In the genomic region with DNA sequence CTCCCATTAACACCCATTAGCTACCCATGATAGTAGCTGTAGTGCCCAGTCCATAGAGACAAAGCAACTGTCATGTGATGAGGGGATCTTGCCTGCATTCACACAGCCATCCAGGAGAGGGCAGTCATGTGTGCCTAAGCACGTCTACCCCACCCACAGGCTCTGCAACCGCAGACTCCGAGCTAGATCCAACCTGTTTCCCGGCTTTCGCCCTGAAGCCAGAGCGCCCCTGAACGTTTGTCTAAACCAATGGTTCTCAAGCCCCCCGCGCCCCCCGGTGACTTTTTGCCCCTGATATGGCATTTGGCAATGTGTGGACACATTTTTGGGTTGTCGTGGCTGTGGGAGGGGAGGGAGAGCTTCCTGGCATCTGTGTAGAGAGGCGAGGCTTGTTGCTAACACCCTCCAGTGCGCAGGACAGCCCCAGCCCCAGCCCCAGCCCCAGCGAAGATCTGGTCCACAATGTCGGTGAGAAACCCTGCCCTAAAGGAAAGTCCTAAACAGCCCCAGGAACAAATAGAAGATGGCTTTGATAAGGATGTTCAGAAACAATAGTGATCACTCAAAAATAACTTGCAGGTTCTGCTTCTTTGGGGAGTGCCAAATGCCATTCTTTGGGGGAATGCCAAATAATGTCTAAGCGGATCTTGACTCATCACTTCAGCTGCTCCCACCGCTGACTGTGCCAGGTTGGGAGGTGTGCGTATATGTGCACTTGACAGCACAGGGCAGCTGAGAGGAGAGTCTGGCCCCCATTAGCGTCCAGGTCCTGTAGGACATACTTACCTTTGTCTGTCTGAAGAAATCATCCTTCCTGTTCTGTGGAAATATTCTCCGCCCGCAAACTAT, we compare ENCODE assay signal across 9 cellular contexts. TPM values are rescaled to one million over a fixed set of nuclear protein-coding genes. Genes with fewer than 3 reads are reported as not detected.
DNase-seq lines count a peak whose midpoint lies in the region; ATAC-seq lines count a peak whose summit lies in the region.
"Had no signal": no experiment of that assay in that cellular context is flagged by ENCODE, and none has a peak within 500 bp of the region (broad histone marks: within the 10 kb centered on the region; RNA-seq: fewer than 3 reads in every experiment).

No MANE protein-coding gene starts in this region.

- ATAC-seq in GM19025 (IDR thresholded peaks at IDR 0.05; ENCODE audit: low read depth, unreplicated experiment) (peak; percentile 98), HG03342 (IDR thresholded peaks at IDR 0.05; ENCODE audit: unreplicated experiment) (peak; percentile 98), left lobe of liver (peak; percentile 100)

- peak; percentile 80 to 82 for DNase-seq in AML-193 (lab: John Stamatoyannopoulos, UW)
- DNase-seq in NCI-H345 (lab: John Stamatoyannopoulos, UW) = peak; percentile 91
- peak; percentile 58 to 62 for DNase-seq in activated CD4-positive, alpha-beta T cell treated with anti-CD3 and anti-CD28 coated beads for 24 hours (ENCODE audit: low read depth in 2 of 2)
- peak; percentile 94 for DNase-seq in dedifferentiated amniotic fluid mesenchymal stem cell (ENCODE audit: extremely low spot score)
- DNase-seq in left lobe of liver (ENCODE audit: low spot score) = peak; percentile 84
- DNase-seq in stimulated activated CD4-positive, alpha-beta T cell treated with anti-CD3 and anti-CD28 coated beads, Interleukin-1b, Interleukin-23, amount 100 ng/mL, for 48 hours = peak; percentile 79

RNA-seq across cellular contexts. Expression of a gene that starts 34.5 kb away (rescaled TPM):
- 3.1 TPM for total RNA-seq in left lobe of liver
- total RNA-seq: activated CD8-positive, alpha-beta memory T cell treated with anti-CD3 and anti-CD28 coated beads for 36 hours had no signal

Comparison
In these comparisons a context has a peak if more than half of its experiments do, and no peak if none do; other contexts are left out.
1. Peak in every context shown above with its lines: DNase-seq and ATAC-seq.